In genomic region chr6:69907981-69908498, GRCh38 we compare ENCODE assay signal across 1 cellular context.
TF ChIP-seq lines count a peak whose summit lies in the region.

No MANE protein-coding gene starts in this region.

TF ChIP-seq in HEK293, 187 proteins besides CTCF, POLR2A, EP300 and RAD21 (continued from another document):
- TF ChIP-seq ZNF518A (tag by site-specific recombination; conservative IDR thresholded peaks at IDR 0.05; ENCODE audit: low read depth), result 0 out of 2 replicates have a peak, but pooled peaks have one; percentile 24
- TF ChIP-seq PRDM10 (tag by site-specific recombination; IDR thresholded peaks at IDR 0.05), result peak; percentile 44; the same call in 1 of the 2 replicates
- TF ChIP-seq FEZF1 (tag by site-specific recombination; IDR thresholded peaks at IDR 0.05), result peak; percentile 33; the same call in 1 of the 2 replicates
- TF ChIP-seq ZSCAN30 (tag by site-specific recombination; IDR thresholded peaks at IDR 0.05), result no peak
- peak; percentile 60 for TF ChIP-seq PRDM6 (tag by site-specific recombination; IDR thresholded peaks at IDR 0.05)
- no peak for TF ChIP-seq ZNF677 (tag by site-specific recombination; IDR thresholded peaks at IDR 0.05)
- TF ChIP-seq YY1 (tag by site-specific recombination; IDR thresholded peaks at IDR 0.05), result no peak
- no peak for TF ChIP-seq ZNF747 (tag by site-specific recombination; IDR thresholded peaks at IDR 0.05)
